Comparison of ENCODE assay signal across 8 cellular contexts in the genomic region with DNA sequence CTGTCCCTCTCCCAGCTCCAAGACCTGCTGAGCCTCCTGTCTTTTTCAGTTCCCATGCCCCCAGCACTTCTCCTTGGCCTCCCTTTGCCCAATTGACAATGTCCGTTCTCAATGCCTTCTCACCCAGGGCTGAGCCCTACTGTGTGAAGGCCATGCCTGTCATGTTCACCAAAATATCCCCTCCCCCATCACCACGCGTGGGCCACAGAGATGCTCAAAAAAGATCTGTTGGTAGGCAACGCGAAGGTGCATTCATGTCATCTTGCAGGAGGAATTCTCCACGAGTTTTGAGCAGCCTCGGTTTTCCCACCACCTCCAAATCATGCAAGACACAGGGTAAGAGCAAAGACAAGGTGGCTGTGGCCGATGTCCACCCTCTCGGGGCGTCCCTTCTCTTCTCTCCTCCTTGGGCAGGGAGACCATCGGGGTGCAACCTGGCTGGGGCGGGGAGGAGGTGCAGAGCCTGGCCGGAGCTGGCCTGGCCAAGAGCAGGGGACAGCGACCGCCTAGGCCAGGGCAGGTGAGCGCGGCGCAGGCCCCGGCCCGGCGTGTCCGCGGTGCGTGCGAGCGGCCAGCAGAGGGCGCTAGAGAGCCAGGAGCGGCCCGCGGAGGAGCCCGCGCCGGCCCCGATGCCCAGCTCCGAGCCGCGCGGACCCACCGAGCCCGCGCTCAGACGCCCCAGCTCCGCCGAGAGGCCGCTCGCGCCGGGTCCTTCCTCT. TPM values are rescaled to one million over a fixed set of nuclear protein-coding genes. Genes with fewer than 3 reads are reported as not detected.
DNase-seq lines count a peak whose midpoint lies in the region; ATAC-seq and TF ChIP-seq lines count a peak whose summit lies in the region.
"Not testable (repeated sequence)": the region's sequence is repeated elsewhere in the genome, so short reads cannot be mapped to it uniquely, and the experiment has no call there.

No MANE protein-coding gene starts in this region.

- H3K14ac ChIP-seq in IMR-90 (replicated peaks; ENCODE audit: low read depth, low read length) = not testable (repeated sequence)

- H3K4ac ChIP-seq in IMR-90 (ENCODE audit: low read depth, low read length) = not testable (repeated sequence)

- H3K36me3 Mint-ChIP-seq in central memory CD8-positive, alpha-beta T cell (ENCODE audit: insufficient read depth) = peaks cover 12% of the 10 kb centered on the region
- H3K36me3 Mint-ChIP-seq in stimulated activated naive CD8-positive, alpha-beta T cell treated with anti-CD3 and anti-CD28 coated beads, Interleukin-15, Interleukin-2, amounts not matched to agents 100 ng/mL and 50 ng/mL, for 24 hours (ENCODE audit: low read depth) = not testable (repeated sequence)

- H4K20me1 ChIP-seq in IMR-90 (ENCODE audit: insufficient read depth, low read length); PC-9 (ENCODE audit: insufficient read depth): not testable (repeated sequence)

- intact Hi-C loops in IMR-90 (cut with micrococcal nuclease); posterior cingulate gyrus (cut with DNase I): not testable (repeated sequence)
- intact Hi-C loops in PC-9 (cut with micrococcal nuclease; ENCODE audit: unreplicated experiment) = loop anchor here (10.0 kb wide), 1 partner anchor 176 kb away; no protein-coding TSS in a partner anchor

- not testable (repeated sequence) for H3K4me1 Mint-ChIP-seq in central memory CD8-positive, alpha-beta T cell; stimulated activated naive CD8-positive, alpha-beta T cell treated with anti-CD3 and anti-CD28 coated beads, Interleukin-15, Interleukin-2, amounts not matched to agents 100 ng/mL and 50 ng/mL, for 24 hours (ENCODE audit: low read depth)

- H3F3A ChIP-seq in PC-9 (ENCODE audit: insufficient read depth, low read depth) = not testable (repeated sequence)

- peak; percentile 60 for TF ChIP-seq RAD21 in IMR-90 (IDR thresholded peaks at IDR 0.05; ENCODE audit: low read length)

- H3K23ac ChIP-seq in IMR-90 (ENCODE audit: low read depth, low read length) = not testable (repeated sequence)

- WGBS in IMR-90 (ENCODE audit: extremely low coverage in 2 of 2, insufficient read length in 1 of 2), 2 experiments = 11% methylated on average over 13 of the region's 48 CpGs; no CpG with 5 or more reads in 1 of the 2 experiments

- TF ChIP-seq CTCF in IMR-90 (conservative IDR thresholded peaks at IDR 0.05; ENCODE audit: low read depth, low read length) = peak; percentile 66
- peak; percentile 59; the same call in 1 of the 2 replicates for TF ChIP-seq CTCF in PC-9 (conservative IDR thresholded peaks at IDR 0.05)

- not testable (repeated sequence) for TF ChIP-seq POLR2A in IMR-90 (IDR thresholded peaks at IDR 0.05; ENCODE audit: low read depth, low read length)

- ATAC-seq in IMR-90 (ENCODE audit: low read depth) = not testable (repeated sequence)
- peak; percentile 24 for ATAC-seq in central memory CD8-positive, alpha-beta T cell (replicated peaks; ENCODE audit: extremely low read depth, poor library complexity, severe bottlenecking)

- H3K9me1 ChIP-seq in IMR-90 (ENCODE audit: insufficient read depth, low read length) = not testable (repeated sequence)

- not testable (repeated sequence) for H2BK5ac ChIP-seq in IMR-90 (ENCODE audit: low read depth, low read length, poor library complexity, severe bottlenecking)

- not testable (repeated sequence) for H2AK9ac ChIP-seq in IMR-90 (replicated peaks; ENCODE audit: low read depth, low read length, poor library complexity)

- CTCF ChIA-PET in IMR-90 (lab: Yijun Ruan, JAX) = interaction anchor here (0.6 kb wide), 1 partner anchor 48 kb away, joined by 3 read pairs; no protein-coding TSS in a partner anchor
- CTCF ChIA-PET in PC-9 (lab: Charles Lee) = not testable (repeated sequence)

- H3K4me2 ChIP-seq in IMR-90 (ENCODE audit: low read depth, low read length) (peak overlapping the region; percentile 57; the same call in 1 of the 2 replicates), PC-9 (peak overlapping the region; percentile 85)

- DNase-seq in D341Med (ENCODE audit: low spot score) = peak; percentile 86
- DNase-seq in IMR-90 = peak; percentile 0
- DNase-seq in PC-9 = peak in 1 of 2 experiments; percentile 74
- DNase-seq in activated CD8-positive, alpha-beta memory T cell treated with anti-CD3 and anti-CD28 coated beads for 1 hour (ENCODE audit: extremely low read depth in 1 of 2, low read depth in 1 of 2) = peak; percentile 3 to 59
- DNase-seq in central memory CD8-positive, alpha-beta T cell (ENCODE audit: low spot score in 2 of 2) = peak; percentile 45 to 61
- DNase-seq in posterior cingulate gyrus = peak in 7 of 10 donors; percentile 24 to 91 (median 62)

- H3K4me3 ChIP-seq in IMR-90 (ENCODE audit: insufficient read depth, low read depth, low read length) (peak overlapping the region; percentile 16), PC-9 (peak overlapping the region; percentile 56; the same call in 1 of the 2 replicates), iPS-11a (ENCODE audit: low read depth, low read length) (peak overlapping the region; percentile 18)

- peaks cover 40% of the 10 kb centered on the region for H3K27me3 Mint-ChIP-seq in central memory CD8-positive, alpha-beta T cell
- H3K27me3 Mint-ChIP-seq in stimulated activated naive CD8-positive, alpha-beta T cell treated with anti-CD3 and anti-CD28 coated beads, Interleukin-15, Interleukin-2, amounts not matched to agents 100 ng/mL and 50 ng/mL, for 24 hours = peaks cover 35% of the 10 kb centered on the region

- not testable (repeated sequence) for H2BK120ac ChIP-seq in IMR-90 (ENCODE audit: low read depth, low read length)

- in situ Hi-C loops in IMR-90 (cut with MboI; ENCODE audit: low sequenced_read_pairs) = not testable (repeated sequence)

- dilution Hi-C loops in IMR-90 (cut with HindIII; ENCODE audit: low sequenced_read_pairs, unreplicated experiment) = not testable (repeated sequence)

- H3K18ac ChIP-seq in IMR-90 (ENCODE audit: low read depth, low read length) = not testable (repeated sequence)

- not testable (repeated sequence) for H3K27ac ChIP-seq in IMR-90 (ENCODE audit: insufficient read depth, low read length); PC-9

- not testable (repeated sequence) for H3K4me1 ChIP-seq in IMR-90 (ENCODE audit: control insufficient read depth, insufficient read depth, low read length); PC-9 (replicated peaks; ENCODE audit: insufficient read depth)

- H3K56ac ChIP-seq in IMR-90 (ENCODE audit: extremely low read depth, insufficient read depth, low read length) = not testable (repeated sequence)

- peak overlapping the region; percentile 48 for H3K4me3 Mint-ChIP-seq in central memory CD8-positive, alpha-beta T cell
- H3K4me3 Mint-ChIP-seq in stimulated activated naive CD8-positive, alpha-beta T cell treated with anti-CD3 and anti-CD28 coated beads, Interleukin-15, Interleukin-2, amounts not matched to agents 100 ng/mL and 50 ng/mL, for 24 hours = peak overlapping the region; percentile 24

- not testable (repeated sequence) for H4K8ac ChIP-seq in IMR-90 (ENCODE audit: low read depth in 2 of 2, low read length in 2 of 2)

- H4K91ac ChIP-seq in IMR-90 (ENCODE audit: insufficient read depth, low read depth, low read length) = not testable (repeated sequence)

- not testable (repeated sequence) for BruUV-seq in IMR-90 (replicated peaks; lab: Mats Ljungman, UMichigan); PC-9 (replicated peaks; lab: Mats Ljungman, UMichigan)

- H2BK20ac ChIP-seq in IMR-90 (ENCODE audit: low read depth, low read length) = not testable (repeated sequence)

- not testable (repeated sequence) for H2AK5ac ChIP-seq in IMR-90 (ENCODE audit: low read depth, low read length)

- POLR2A ChIA-PET in IMR-90 (lab: Charles Lee; ENCODE audit: unreplicated experiment); PC-9 (lab: Charles Lee; ENCODE audit: unreplicated experiment): not testable (repeated sequence)

- H4K5ac ChIP-seq in IMR-90 (ENCODE audit: low read depth, low read length) = not testable (repeated sequence)

- not testable (repeated sequence) for H3K79me1 ChIP-seq in IMR-90 (ENCODE audit: low read depth in 1 of 2, low read length in 2 of 2)

- not testable (repeated sequence) for H3K9me3 ChIP-seq in IMR-90 (ENCODE audit: control insufficient read depth, insufficient read depth, low read length); PC-9 (ENCODE audit: insufficient read depth, low read depth)

- H3K79me2 ChIP-seq in PC-9 (ENCODE audit: low read depth) = not testable (repeated sequence)

- not testable (repeated sequence) for H2AFZ ChIP-seq in IMR-90 (replicated peaks; ENCODE audit: low read length, poor library complexity); PC-9

- not testable (repeated sequence) for H3K9ac ChIP-seq in IMR-90 (ENCODE audit: low read depth, low read length)

- not testable (repeated sequence) for H3K9me2 ChIP-seq in PC-9 (ENCODE audit: insufficient read depth)

- H3K9me3 Mint-ChIP-seq in central memory CD8-positive, alpha-beta T cell; stimulated activated naive CD8-positive, alpha-beta T cell treated with anti-CD3 and anti-CD28 coated beads, Interleukin-15, Interleukin-2, amounts not matched to agents 100 ng/mL and 50 ng/mL, for 24 hours: not testable (repeated sequence)

- not testable (repeated sequence) for H3K36me3 ChIP-seq in IMR-90 (ENCODE audit: control insufficient read depth, insufficient read depth, low read length); PC-9 (ENCODE audit: low read depth)

- H3K27ac Mint-ChIP-seq in central memory CD8-positive, alpha-beta T cell (ENCODE audit: low read depth) = peak overlapping the region; percentile 70
- not testable (repeated sequence) for H3K27ac Mint-ChIP-seq in stimulated activated naive CD8-positive, alpha-beta T cell treated with anti-CD3 and anti-CD28 coated beads, Interleukin-15, Interleukin-2, amounts not matched to agents 100 ng/mL and 50 ng/mL, for 24 hours

- peaks cover 11% of the 10 kb centered on the region for H3K27me3 ChIP-seq in IMR-90 (ENCODE audit: control insufficient read depth, insufficient read depth, low read length)
- not testable (repeated sequence) for H3K27me3 ChIP-seq in PC-9 (ENCODE audit: insufficient read depth, low read depth)

- not testable (repeated sequence) for H2BK15ac ChIP-seq in IMR-90 (ENCODE audit: low read depth, low read length)

TF ChIP-seq in IMR-90, 13 proteins besides CTCF, POLR2A, EP300 and RAD21:
- TF ChIP-seq SMC3 (IDR thresholded peaks at IDR 0.05; ENCODE audit: low read depth, low read length) = peak; percentile 51
TF ChIP-seq in IMR-90: peak in this region for 1; not testable (repeated sequence) for 12.

RNA-seq across cellular contexts. Expression of a gene that starts 56.3 kb away (rescaled TPM):
- total RNA-seq in IMR-90 (2012; rRNA removed) (not detected in 2 replicates), PC-9 (2021) (not detected in 2 replicates)
- polyA plus RNA-seq in IMR-90 (2012; rRNA removed) = not detected in 2 replicates
- polyA plus RNA-seq in IMR-90 (2012; cell fraction: cytosol; rRNA removed) = not detected in 2 replicates
- not detected in 2 replicates for polyA plus RNA-seq in IMR-90 (2012; cell fraction: nucleus; rRNA removed; ENCODE audit: low replicate concordance)
